8 cellular contexts compared by ENCODE assay signal in the genomic region with DNA sequence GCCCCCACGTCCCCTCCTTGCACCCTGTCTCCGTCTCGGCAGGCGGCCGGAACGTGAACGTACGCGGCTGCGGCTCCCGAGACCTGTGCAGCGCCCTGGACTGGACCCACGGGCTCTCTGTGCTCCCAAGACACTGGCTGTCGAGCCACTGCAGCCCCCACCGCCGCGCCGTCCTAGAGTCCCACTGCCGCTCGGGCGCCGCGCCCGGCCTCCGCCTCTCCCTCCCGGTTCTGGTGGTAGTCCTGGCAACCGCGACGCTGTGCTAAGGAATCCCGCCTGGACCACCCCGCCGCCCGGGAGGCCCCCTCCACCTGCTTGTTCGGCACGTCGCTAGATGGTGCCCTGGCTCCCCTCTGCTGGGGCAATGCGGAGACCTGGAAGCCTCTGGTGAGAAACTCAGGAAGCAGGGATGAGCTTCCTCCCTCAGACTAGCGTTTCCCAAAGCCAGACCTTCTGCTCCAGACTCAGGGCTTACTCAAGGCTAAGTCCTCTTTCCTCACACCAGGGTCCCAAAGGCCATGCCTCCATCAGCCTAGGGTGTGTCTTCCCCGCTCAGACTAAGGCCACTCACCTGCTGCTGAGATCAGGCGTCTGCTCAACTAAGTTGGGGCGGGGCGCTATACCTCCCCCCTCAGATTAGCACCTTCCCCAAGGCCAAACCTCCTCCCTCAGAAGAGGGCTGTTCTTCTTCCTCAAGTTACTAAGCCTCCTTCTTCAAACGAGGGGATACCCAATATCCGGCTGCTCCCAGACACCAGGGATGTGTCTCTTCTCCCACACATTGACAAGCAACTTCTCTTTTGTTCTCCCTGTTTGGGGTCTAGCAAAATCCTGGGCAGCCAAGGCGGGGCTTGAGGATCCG. TPM values are rescaled to one million over a fixed set of nuclear protein-coding genes. Genes with fewer than 3 reads are reported as not detected.
DNase-seq lines count a peak whose midpoint lies in the region; ATAC-seq and TF ChIP-seq lines count a peak whose summit lies in the region.

No MANE protein-coding gene starts in this region.

- peak overlapping the region; percentile 24 for H2AFZ ChIP-seq in SK-N-SH (ENCODE audit: low read depth)

- H3K27me3 ChIP-seq in SK-N-SH (ENCODE audit: insufficient read depth) (no peaks in the 10 kb centered on the region; the same call in 1 of the 2 replicates), neutrophil (peaks cover 19% of the 10 kb centered on the region)

- TF ChIP-seq RAD21 in SK-N-SH (IDR thresholded peaks at IDR 0.05; ENCODE audit: low read length) = 0 out of 2 replicates have a peak, but pooled peaks have one; percentile 9

- ATAC-seq in GM21529 (IDR thresholded peaks at IDR 0.05; ENCODE audit: unreplicated experiment) (no peak), HG03108 (IDR thresholded peaks at IDR 0.05; ENCODE audit: unreplicated experiment) (no peak), HG02798 (IDR thresholded peaks at IDR 0.05; ENCODE audit: poor library complexity, unreplicated experiment) (no peak), HG03045 (IDR thresholded peaks at IDR 0.05; ENCODE audit: unreplicated experiment) (no peak)

- H3K4me2 ChIP-seq in SK-N-SH = peak overlapping the region; percentile 65

- peaks cover 22% of the 10 kb centered on the region for H3F3A ChIP-seq in SK-N-SH (replicated peaks; ENCODE audit: insufficient read depth)

- WGBS in SK-N-SH (ENCODE audit: low lambda C conversion rate) = 63% methylated on average over 11 of the region's 46 CpGs

- H3K4me1 ChIP-seq in SK-N-SH (ENCODE audit: control insufficient read depth in 1 of 2, insufficient read depth in 2 of 2, low read depth in 1 of 2, low read length in 1 of 2) = peaks cover 0 to 22% of the 10 kb centered on the region in 2 experiments; a peak in 3 of 4 replicates
- H3K4me1 ChIP-seq in neutrophil (ENCODE audit: control insufficient read depth in 1 of 2, insufficient read depth in 1 of 2, low read depth in 1 of 2, low read length in 1 of 2) = peaks cover 42 to 49% of the 10 kb centered on the region in 2 experiments

- POLR2A ChIA-PET in SK-N-SH (lab: Yijun Ruan, JAX) = no interaction called here

- no peaks in the 10 kb centered on the region for H4K20me1 ChIP-seq in SK-N-SH (ENCODE audit: insufficient read depth)

- no peak for TF ChIP-seq CTCF in GM12875 (IDR thresholded peaks at IDR 0.05; ENCODE audit: borderline replicate concordance, insufficient read depth, low read depth, low read length)
- no peak for TF ChIP-seq CTCF in SK-N-SH (IDR thresholded peaks at IDR 0.05)
- no peak for TF ChIP-seq CTCF in fibroblast of pulmonary artery (IDR thresholded peaks at IDR 0.05; ENCODE audit: low read length, missing control alignments)
- no peak for TF ChIP-seq CTCF in neutrophil (IDR thresholded peaks at IDR 0.05)

- DNase-seq in SK-N-SH (peak; percentile 63), fibroblast of pulmonary artery (ENCODE audit: low read depth) (peak; percentile 40)

- H3K4me3 ChIP-seq in GM12875 (ENCODE audit: low read depth, low read length) = peak overlapping the region; percentile 23
- peak overlapping the region in 1 of 2 experiments; percentile 17; a peak in 2 of 4 replicates for H3K4me3 ChIP-seq in SK-N-SH (ENCODE audit: low read depth in 2 of 2, low read length in 1 of 2)
- peak overlapping the region; percentile 22 for H3K4me3 ChIP-seq in fibroblast of pulmonary artery (replicated peaks; ENCODE audit: low read depth, low read length)
- H3K4me3 ChIP-seq in neutrophil (ENCODE audit: low read depth in 1 of 2, low read length in 1 of 2) = peak overlapping the region; percentile 50 to 61

- CTCF ChIA-PET in SK-N-SH (lab: Yijun Ruan, JAX) = interaction anchor here (0.6 to 1.4 kb wide), 2 partner anchors 21 to 85 kb away, joined by 3 read pairs; no protein-coding TSS in a partner anchor

- TF ChIP-seq EP300 in SK-N-SH (IDR thresholded peaks at IDR 0.05; ENCODE audit: borderline replicate concordance in 1 of 2, low read depth in 1 of 2, low read length in 1 of 2) = no peak

- no peaks in the 10 kb centered on the region for H3K36me3 ChIP-seq in SK-N-SH (replicated peaks in 1 of 2; ENCODE audit: control insufficient read depth in 1 of 2, insufficient read depth in 2 of 2, low read length in 1 of 2)
- no peaks in the 10 kb centered on the region for H3K36me3 ChIP-seq in neutrophil

- peak overlapping the region in 1 of 2 experiments; percentile 96; a peak in 2 of 4 replicates for H3K27ac ChIP-seq in SK-N-SH (ENCODE audit: low read depth in 2 of 2, low read length in 1 of 2)
- peak overlapping the region; percentile 99 for H3K27ac ChIP-seq in neutrophil

- no peaks in the 10 kb centered on the region for H3K9me3 ChIP-seq in SK-N-SH
- H3K9me3 ChIP-seq in neutrophil = no peaks in the 10 kb centered on the region

- no peaks in the 10 kb centered on the region for H3K79me2 ChIP-seq in SK-N-SH (ENCODE audit: insufficient read depth)

- peak overlapping the region; percentile 65; the same call in 1 of the 2 replicates for H3K9ac ChIP-seq in SK-N-SH

- H3K9me2 ChIP-seq in SK-N-SH = no peaks in the 10 kb centered on the region

TF ChIP-seq in SK-N-SH, 30 proteins besides CTCF, POLR2A, EP300 and RAD21 (continues in another document):
- TF ChIP-seq, protein P1, sequence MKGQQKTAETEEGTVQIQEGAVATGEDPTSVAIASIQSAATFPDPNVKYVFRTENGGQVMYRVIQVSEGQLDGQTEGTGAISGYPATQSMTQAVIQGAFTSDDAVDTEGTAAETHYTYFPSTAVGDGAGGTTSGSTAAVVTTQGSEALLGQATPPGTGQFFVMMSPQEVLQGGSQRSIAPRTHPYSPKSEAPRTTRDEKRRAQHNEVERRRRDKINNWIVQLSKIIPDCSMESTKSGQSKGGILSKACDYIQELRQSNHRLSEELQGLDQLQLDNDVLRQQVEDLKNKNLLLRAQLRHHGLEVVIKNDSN (IDR thresholded peaks at IDR 0.05; ENCODE audit: borderline replicate concordance, low read depth) = no peak
- TF ChIP-seq TCF12 (IDR thresholded peaks at IDR 0.05) (no peak), MAX (IDR thresholded peaks at IDR 0.05; ENCODE audit: low read depth) (no peak), POLR2AphosphoS5 (IDR thresholded peaks at IDR 0.05; ENCODE audit: low read depth, low read length) (no peak), MXI1 (IDR thresholded peaks at IDR 0.05; ENCODE audit: low read depth, low read length) (no peak), YY1 (IDR thresholded peaks at IDR 0.05; ENCODE audit: low read depth) (no peak), FOXJ3 (CRISPR knock-in tag; IDR thresholded peaks at IDR 0.05) (no peak), GATA2 (CRISPR knock-in tag; IDR thresholded peaks at IDR 0.05) (no peak), REST (IDR thresholded peaks at IDR 0.05; ENCODE audit: low read depth, low read length) (no peak), FOSL2 (IDR thresholded peaks at IDR 0.05; ENCODE audit: borderline replicate concordance, low read depth) (no peak), RCOR1 (IDR thresholded peaks at IDR 0.05; ENCODE audit: low read length) (no peak), USF2 (IDR thresholded peaks at IDR 0.05; ENCODE audit: borderline replicate concordance, low read depth, low read length) (no peak), RXRA (IDR thresholded peaks at IDR 0.05; ENCODE audit: borderline replicate concordance, low read depth) (no peak), CHD2 (IDR thresholded peaks at IDR 0.05; ENCODE audit: low read length, partially characterized antibody) (no peak), FOXM1 (IDR thresholded peaks at IDR 0.05; ENCODE audit: low read depth) (no peak), RFX5 (IDR thresholded peaks at IDR 0.05; ENCODE audit: low read length) (no peak)

RNA-seq across cellular contexts. Expression of gene IRGC, which starts 16.1 kb away (rescaled TPM):
- not detected in 2 replicates for polyA plus RNA-seq in SK-N-SH (2012; rRNA removed)
- not detected in 2 replicates for polyA plus RNA-seq in SK-N-SH (2012; cell fraction: cytosol; rRNA removed)
- polyA plus RNA-seq in SK-N-SH (2012; cell fraction: nucleus; rRNA removed) = not detected in 2 replicates

RNA-seq across cellular contexts. Expression of gene PLAUR, which starts 29.8 kb away (rescaled TPM):
- polyA plus RNA-seq in SK-N-SH (2012; rRNA removed) = 249 and 299 TPM in 2 replicates
- 120 and 152 TPM in 2 replicates for polyA plus RNA-seq in SK-N-SH (2012; cell fraction: cytosol; rRNA removed)
- polyA plus RNA-seq in SK-N-SH (2012; cell fraction: nucleus; rRNA removed) = 256 and 307 TPM in 2 replicates

RNA-seq across cellular contexts. Expression of gene SMG9, which starts 55.0 kb away (rescaled TPM):
- polyA plus RNA-seq in SK-N-SH (2012; rRNA removed) = 17.3 and 24.3 TPM in 2 replicates
- polyA plus RNA-seq in SK-N-SH (2012; cell fraction: cytosol; rRNA removed) = 9.3 and 10.4 TPM in 2 replicates
- polyA plus RNA-seq in SK-N-SH (2012; cell fraction: nucleus; rRNA removed) = 96.8 and 169 TPM in 2 replicates
